ENCODE assay signal across 8 cellular contexts in the genomic region with DNA sequence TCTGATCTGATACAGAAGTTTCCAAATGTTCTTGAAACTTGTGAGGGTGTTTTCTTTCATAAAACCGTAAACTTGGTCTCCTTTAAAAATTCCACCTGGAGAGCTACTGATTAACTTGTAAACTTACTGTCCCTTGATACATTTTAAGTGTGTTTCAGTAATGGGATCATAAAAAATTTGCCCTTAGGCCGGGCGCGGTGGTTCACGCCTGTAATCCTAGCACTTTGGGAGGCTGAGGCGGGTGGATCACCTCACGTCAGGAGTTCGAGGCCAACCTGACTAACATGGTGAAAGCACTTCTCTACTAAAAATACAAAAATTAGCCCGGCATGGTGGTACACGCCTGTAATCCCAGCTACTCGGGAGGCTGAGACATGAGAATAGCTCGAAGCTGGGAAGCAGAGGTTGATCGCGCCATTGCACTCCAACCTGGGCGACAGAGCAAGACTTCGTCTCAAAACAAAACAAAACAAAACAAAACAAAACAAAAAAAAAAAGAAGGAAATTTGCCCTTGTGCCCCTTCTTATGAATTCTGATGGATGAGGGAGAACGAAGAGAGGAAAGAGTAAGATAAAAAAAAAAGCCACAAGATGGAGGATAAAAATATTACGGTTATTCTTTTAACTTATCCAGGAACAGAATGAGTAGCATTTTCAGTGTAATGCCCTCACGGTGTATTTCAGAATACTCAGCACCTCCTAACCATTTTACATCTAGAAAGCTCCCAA. TPM values are rescaled to one million over a fixed set of nuclear protein-coding genes. Genes with fewer than 3 reads are reported as not detected.
DNase-seq lines count a peak whose midpoint lies in the region; ATAC-seq, FAIRE-seq and TF ChIP-seq lines count a peak whose summit lies in the region.

No MANE protein-coding gene starts in this region.

- peak overlapping the region; percentile 26 for H3K9ac ChIP-seq in HCT116 (ENCODE audit: low read length)

- no peak for TF ChIP-seq CTCF in HCT116 (IDR thresholded peaks at IDR 0.05 in 2 of 3, conservative IDR thresholded peaks at IDR 0.05 in 1 of 3; ENCODE audit: borderline replicate concordance in 1 of 3, insufficient read depth in 1 of 3, low read depth in 2 of 3, low read length in 2 of 3)
- no peak for TF ChIP-seq CTCF in right atrium auricular region (IDR thresholded peaks at IDR 0.05)
- TF ChIP-seq CTCF in glutamatergic neuron (IDR thresholded peaks at IDR 0.05; ENCODE audit: partially characterized antibody, unreplicated experiment) = no peak

- H3K27me3 Mint-ChIP-seq in activated CD4-positive, alpha-beta memory T cell treated with anti-CD3 and anti-CD28 coated beads for 36 hours = peaks cover 3% of the 10 kb centered on the region
- no peaks in the 10 kb centered on the region for H3K27me3 Mint-ChIP-seq in glutamatergic neuron (ENCODE audit: unreplicated experiment)

- H3K9me3 Mint-ChIP-seq in activated CD4-positive, alpha-beta memory T cell treated with anti-CD3 and anti-CD28 coated beads for 36 hours = no peaks in the 10 kb centered on the region
- H3K9me3 Mint-ChIP-seq in glutamatergic neuron (ENCODE audit: unreplicated experiment) = no peaks in the 10 kb centered on the region

- peak overlapping the region; percentile 74 for H3K4me2 ChIP-seq in HCT116 (ENCODE audit: low read length)

- no peak overlapping the region for H3K27ac Mint-ChIP-seq in activated CD4-positive, alpha-beta memory T cell treated with anti-CD3 and anti-CD28 coated beads for 36 hours
- H3K27ac Mint-ChIP-seq in glutamatergic neuron (ENCODE audit: unreplicated experiment) = no peak overlapping the region

- intact Hi-C loops in HCT116 (cut with micrococcal nuclease) = loop anchor here (2.0 kb wide), 1 partner anchor 202 kb away; no protein-coding TSS in a partner anchor
- intact Hi-C loops in activated CD4-positive, alpha-beta memory T cell treated with anti-CD3 and anti-CD28 coated beads for 36 hours (cut with micrococcal nuclease) = no loop called here

- H3K79me2 ChIP-seq in HCT116 (ENCODE audit: insufficient read depth, low read length) = no peaks in the 10 kb centered on the region

- peak overlapping the region; percentile 77 for H2AFZ ChIP-seq in HCT116 (ENCODE audit: low read depth, low read length, poor library complexity, severe bottlenecking)

- no peaks in the 10 kb centered on the region for H4K20me1 ChIP-seq in HCT116 (ENCODE audit: insufficient read depth)

- H3K4me1 ChIP-seq in HCT116 (ENCODE audit: control insufficient read depth in 1 of 2, insufficient read depth in 2 of 2, low read length in 2 of 2) (peaks cover 0 to 10% of the 10 kb centered on the region in 2 experiments; a peak in 2 of 4 replicates), right atrium auricular region (peaks cover 0 to 3% of the 10 kb centered on the region in 2 donors), small intestine (ENCODE audit: control insufficient read depth in 2 of 2, insufficient read depth in 1 of 2, low read depth in 1 of 2, low read length in 1 of 2) (peaks cover 0 to 3% of the 10 kb centered on the region in 2 donors)

- no peaks in the 10 kb centered on the region for H3K36me3 ChIP-seq in HCT116 (ENCODE audit: control insufficient read depth in 1 of 2, insufficient read depth in 2 of 2, low read length in 2 of 2)
- H3K36me3 ChIP-seq in right atrium auricular region = no peaks in the 10 kb centered on the region
- no peaks in the 10 kb centered on the region for H3K36me3 ChIP-seq in small intestine (ENCODE audit: control insufficient read depth in 2 of 2, insufficient read depth in 2 of 2, low read length in 2 of 2)

- POLR2A ChIA-PET in HCT116 (lab: Charles Lee) = interaction anchor here (0.7 to 1.3 kb wide), 2 partner anchors 13 to 389 kb away, joined by 3 to 4 read pairs; no protein-coding TSS in a partner anchor
- POLR2A ChIA-PET in activated CD4-positive, alpha-beta memory T cell treated with anti-CD3 and anti-CD28 coated beads for 36 hours (lab: Charles Lee) = interaction anchor here (0.7 to 1.0 kb wide), 3 partner anchors 9 to 112 kb away, joined by 3 to 7 read pairs (median 4); no protein-coding TSS in a partner anchor

- H3K4me3 Mint-ChIP-seq in activated CD4-positive, alpha-beta memory T cell treated with anti-CD3 and anti-CD28 coated beads for 36 hours = peak overlapping the region; percentile 71
- H3K4me3 Mint-ChIP-seq in glutamatergic neuron (ENCODE audit: unreplicated experiment) = no peak overlapping the region

- H3K27me3 ChIP-seq in HCT116 (ENCODE audit: insufficient read depth, low read length) (peaks cover 6% of the 10 kb centered on the region; the same call in 1 of the 2 replicates), right atrium auricular region (no peaks in the 10 kb centered on the region), small intestine (ENCODE audit: control insufficient read depth in 2 of 2, insufficient read depth in 2 of 2, low read length in 2 of 2) (no peaks in the 10 kb centered on the region)

- peaks cover 45% of the 10 kb centered on the region for H3K4me1 Mint-ChIP-seq in activated CD4-positive, alpha-beta memory T cell treated with anti-CD3 and anti-CD28 coated beads for 36 hours (ENCODE audit: low read depth)
- no peaks in the 10 kb centered on the region for H3K4me1 Mint-ChIP-seq in glutamatergic neuron (ENCODE audit: low read depth, unreplicated experiment)

- TF ChIP-seq RAD21 in HCT116 (IDR thresholded peaks at IDR 0.05; ENCODE audit: low read depth) = no peak

- H3K4me3 ChIP-seq in HCT116 (replicated peaks in 1 of 2; ENCODE audit: low read depth in 1 of 2, low read length in 2 of 2) = peak overlapping the region; percentile 8 to 34; a peak in 3 of 4 replicates
- H3K4me3 ChIP-seq in right atrium auricular region = peak overlapping the region; percentile 16 to 46
- peak overlapping the region in 1 of 2 donors; percentile 12 for H3K4me3 ChIP-seq in small intestine (ENCODE audit: low read depth in 1 of 2, low read length in 2 of 2)

- CTCF ChIA-PET in HCT116 (lab: Charles Lee) = interaction anchor here (0.7 to 1.5 kb wide), 6 partner anchors 9 to 902 kb away, joined by 3 to 5 read pairs (median 4); partner anchors contain the start of gene TRPM7
- CTCF ChIA-PET in activated CD4-positive, alpha-beta memory T cell treated with anti-CD3 and anti-CD28 coated beads for 36 hours (lab: Charles Lee) = interaction anchor here (0.6 to 2.7 kb wide), 25 partner anchors 10 to 598 kb away, joined by 3 to 34 read pairs (median 4); no protein-coding TSS in a partner anchor

- BruUV-seq in HCT116 (replicated peaks; lab: Mats Ljungman, UMichigan) = no TSS peak

- RAD21 ChIA-PET in HCT116 (lab: Charles Lee; ENCODE audit: low non-redundant PET in 1 of 2, low total read pairs in 2 of 2, uncharacterized antibody in 2 of 2, unreplicated experiment in 2 of 2) = interaction anchor here in 1 of 2 experiments (1.1 kb wide), 1 partner anchor 209 kb away, joined by 6 read pairs; no protein-coding TSS in a partner anchor

- TF ChIP-seq POLR2A in HCT116 (IDR thresholded peaks at IDR 0.05; ENCODE audit: borderline replicate concordance, extremely low read depth, insufficient read depth, insufficient read length) = no peak

- H3K27ac ChIP-seq in HCT116 (ENCODE audit: low read depth, low read length) = no peak overlapping the region
- H3K27ac ChIP-seq in right atrium auricular region = peak overlapping the region in 1 of 2 donors; percentile 54
- no peak overlapping the region for H3K27ac ChIP-seq in small intestine (ENCODE audit: low read depth in 1 of 2, low read length in 1 of 2)

- ATAC-seq in HCT116 (peak; percentile 41), HG03469 (IDR thresholded peaks at IDR 0.05; ENCODE audit: unreplicated experiment) (no peak), HG03196 (IDR thresholded peaks at IDR 0.05; ENCODE audit: unreplicated experiment) (no peak)

- H3K9me3 ChIP-seq in HCT116 (ENCODE audit: control insufficient read depth in 1 of 2, insufficient read depth in 1 of 2, low read depth in 1 of 2, low read length in 2 of 2) (no peaks in the 10 kb centered on the region), right atrium auricular region (no peaks in the 10 kb centered on the region), small intestine (ENCODE audit: control insufficient read depth, low read depth) (no peaks in the 10 kb centered on the region)

- H3K9me2 ChIP-seq in HCT116 (ENCODE audit: insufficient read depth) = no peaks in the 10 kb centered on the region

- FAIRE-seq in small intestine (lab: Jason Lieb, UNC) = no peak

- 44 to 64% (median 45%) methylated on average over 19 of the region's 19 CpGs for WGBS in small intestine, 3 donors

- no peaks in the 10 kb centered on the region for H3K36me3 Mint-ChIP-seq in activated CD4-positive, alpha-beta memory T cell treated with anti-CD3 and anti-CD28 coated beads for 36 hours
- no peaks in the 10 kb centered on the region for H3K36me3 Mint-ChIP-seq in glutamatergic neuron (ENCODE audit: unreplicated experiment)

- DNase-seq in HCT116 (ENCODE audit: low read depth, low spot score) = no peak
- no peak for DNase-seq in activated CD4-positive, alpha-beta memory T cell treated with anti-CD3 and anti-CD28 coated beads for 36 hours
- no peak for DNase-seq in right atrium auricular region (ENCODE audit: low spot score)
- DNase-seq in small intestine = peak; percentile 44
- DNase-seq in glutamatergic neuron = no peak
- DNase-seq in DMS53 treated with DMSO at 0.1 percent for 48 hours (lab: John Stamatoyannopoulos, UW; ENCODE audit: unreplicated experiment) = no peak

TF ChIP-seq in HCT116, 20 proteins besides CTCF, POLR2A, EP300 and RAD21:
- TF ChIP-seq TCF7L2 (IDR thresholded peaks at IDR 0.05; ENCODE audit: borderline replicate concordance, extremely low read depth, insufficient read depth, insufficient read length) = no peak
- TF ChIP-seq SIN3A (IDR thresholded peaks at IDR 0.05; ENCODE audit: low read depth) = no peak
- no peak for TF ChIP-seq ELF1 (IDR thresholded peaks at IDR 0.05; ENCODE audit: borderline replicate concordance, low read depth)
- TF ChIP-seq POLR2AphosphoS5 (IDR thresholded peaks at IDR 0.05; ENCODE audit: low read depth, low read length) = no peak
- TF ChIP-seq CEBPB (IDR thresholded peaks at IDR 0.05; ENCODE audit: low read depth) = no peak
- no peak for TF ChIP-seq ZFX (IDR thresholded peaks at IDR 0.05)
- TF ChIP-seq JUND (IDR thresholded peaks at IDR 0.05) = no peak

RNA-seq across cellular contexts. Expression of gene AP4E1, which starts 32.1 kb away (rescaled TPM):
- total RNA-seq in HCT116 (2021; ENCODE audit: unreplicated experiment) (10.1 TPM), right atrium auricular region (10 to 100 TPM in 1 of 2 donors, 1 to 10 TPM in 1; 7.0 to 11.7 TPM), glutamatergic neuron (ENCODE audit: unreplicated experiment) (15.9 TPM)
- 1.8 and 2.1 TPM in 2 replicates for polyA plus RNA-seq in HCT116 (2012)
- total RNA-seq in activated CD4-positive, alpha-beta memory T cell treated with anti-CD3 and anti-CD28 coated beads for 36 hours = 10 to 100 TPM; 12.0 to 12.7 TPM
- polyA plus RNA-seq in small intestine = 1 to 10 TPM; 3.0 to 3.8 (median 3.5) TPM
